8 cellular contexts compared by ENCODE assay signal in the genomic region with DNA sequence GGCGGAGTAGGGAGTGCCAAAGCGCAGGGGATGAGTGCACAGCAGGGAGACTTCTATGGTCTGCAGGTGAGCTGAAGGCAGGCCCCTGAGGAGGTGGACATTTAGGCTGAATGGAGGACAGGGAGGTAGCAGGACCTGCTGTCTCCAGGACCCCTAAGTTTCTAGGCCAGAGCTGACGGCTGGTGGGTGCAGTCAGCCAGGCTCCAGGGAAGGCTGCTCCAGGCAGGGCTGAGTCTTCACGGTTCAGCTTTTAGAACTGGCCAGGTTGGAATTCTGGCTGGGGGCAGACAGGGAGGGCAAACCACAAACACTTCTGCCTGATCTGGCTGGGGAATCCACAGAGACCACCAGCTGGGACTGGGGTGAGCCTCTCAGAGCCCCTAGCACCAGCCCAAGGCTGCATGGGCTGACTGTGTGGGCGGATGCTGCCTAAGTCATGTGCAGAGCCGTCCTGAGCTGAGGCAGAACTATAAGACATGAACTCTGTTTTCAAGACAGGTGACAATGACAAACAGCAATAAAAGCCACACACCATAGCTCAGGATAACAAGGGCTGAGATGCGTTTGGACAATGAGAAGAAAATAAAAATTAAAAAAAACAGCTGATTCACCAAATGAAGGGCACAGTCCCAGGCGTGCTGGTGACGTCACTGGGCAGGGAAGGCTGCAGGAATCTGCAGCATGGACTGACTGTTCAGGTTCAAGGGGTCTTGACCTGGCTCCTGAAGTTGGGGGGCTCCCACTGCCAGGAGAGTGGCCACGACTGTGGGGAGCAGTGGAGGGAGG. TPM values are rescaled to one million over a fixed set of nuclear protein-coding genes. Genes with fewer than 3 reads are reported as not detected.
A peak's percentile ranks its signal among the peaks of the same experiment; 100 is the strongest.
DNase-seq lines count a peak whose midpoint lies in the region; ATAC-seq and TF ChIP-seq lines count a peak whose summit lies in the region.

No MANE protein-coding gene starts in this region.

- no peaks in the 10 kb centered on the region for H3K36me3 ChIP-seq in cardiac muscle cell
- H3K36me3 ChIP-seq in brain microvascular endothelial cell (replicated peaks), result no peaks in the 10 kb centered on the region
- no peaks in the 10 kb centered on the region for H3K36me3 ChIP-seq in liver (ENCODE audit: control insufficient read depth in 4 of 4, insufficient read depth in 3 of 4, low read depth in 1 of 4, low read length in 3 of 4)
- no peaks in the 10 kb centered on the region for H3K36me3 ChIP-seq in thymus (ENCODE audit: control insufficient read depth, insufficient read depth)
- H3K36me3 ChIP-seq in H7 (replicated peaks; ENCODE audit: control insufficient read depth, insufficient read depth, low read length), result no peaks in the 10 kb centered on the region

- no peak for ATAC-seq in HG03025 (IDR thresholded peaks at IDR 0.05; ENCODE audit: low FRiP score, unreplicated experiment)

- in situ Hi-C loops in brain microvascular endothelial cell (cut with HindIII; ENCODE audit: low pct_ligation_motif_present, low sequenced_read_pairs), result no loop called here

- H3K9me3 ChIP-seq in cardiac muscle cell (ENCODE audit: low read depth) (no peaks in the 10 kb centered on the region), liver (ENCODE audit: control insufficient read depth in 4 of 4, low read length in 3 of 4) (no peaks in the 10 kb centered on the region), thymus (ENCODE audit: control insufficient read depth) (no peaks in the 10 kb centered on the region)

- intact Hi-C loops in cardiac septum (cut with DNase I), result no loop called here

- peaks cover 70% of the 10 kb centered on the region for H3K4me1 ChIP-seq in cardiac muscle cell (ENCODE audit: low read depth)
- peaks cover 12 to 49% (median 26%) of the 10 kb centered on the region in 4 donors for H3K4me1 ChIP-seq in liver (ENCODE audit: control insufficient read depth in 4 of 4, insufficient read depth in 4 of 4, low read length in 3 of 4)
- H3K4me1 ChIP-seq in thymus (ENCODE audit: control insufficient read depth, insufficient read depth, low read length), result peaks cover 21% of the 10 kb centered on the region

- H3K4me3 ChIP-seq in cardiac muscle cell (no peak overlapping the region), brain microvascular endothelial cell (ENCODE audit: low read depth, low read length) (peak overlapping the region; percentile 3), liver (ENCODE audit: low read depth in 1 of 3, low read length in 3 of 3) (no peak overlapping the region), thymus (ENCODE audit: low read length) (no peak overlapping the region), H7 (ENCODE audit: insufficient read depth, low read depth, low read length) (no peak overlapping the region)

- H3K9ac ChIP-seq in liver (ENCODE audit: low read depth in 1 of 2, low read length in 2 of 2), result peak overlapping the region; percentile 4 to 10

- H3K27ac ChIP-seq in cardiac muscle cell (peak overlapping the region; percentile 100), brain microvascular endothelial cell (peak overlapping the region; percentile 99), liver (ENCODE audit: low read depth in 1 of 2, low read length in 2 of 2) (peak overlapping the region; percentile 89 to 97), thymus (ENCODE audit: low read depth) (peak overlapping the region; percentile 75)

- H3K27me3 ChIP-seq in cardiac muscle cell (no peaks in the 10 kb centered on the region), brain microvascular endothelial cell (replicated peaks) (no peaks in the 10 kb centered on the region), liver (ENCODE audit: control insufficient read depth in 4 of 4, insufficient read depth in 4 of 4, low read length in 3 of 4) (no peaks in the 10 kb centered on the region), thymus (ENCODE audit: control insufficient read depth, insufficient read depth) (no peaks in the 10 kb centered on the region), H7 (ENCODE audit: control insufficient read depth, insufficient read depth, low read length) (no peaks in the 10 kb centered on the region)

- TF ChIP-seq CTCF in cardiac muscle cell (IDR thresholded peaks at IDR 0.05; ENCODE audit: low read depth, low read length) (no peak), brain microvascular endothelial cell (IDR thresholded peaks at IDR 0.05; ENCODE audit: low read depth, low read length, missing control alignments) (no peak), liver (IDR thresholded peaks at IDR 0.05; ENCODE audit: low read depth, low read length, missing input control) (no peak)

- TF ChIP-seq RAD21 in liver (IDR thresholded peaks at IDR 0.05), result no peak

- DNase-seq in cardiac muscle cell (ENCODE audit: low read depth in 1 of 2, low spot score in 1 of 2) (peak in 1 of 2 donors; percentile 57), cardiac septum (ENCODE audit: low spot score) (no peak), brain microvascular endothelial cell (peak; percentile 68), H7 (no peak), GM19238 (ENCODE audit: insufficient read length, low spot score) (no peak)

- WGBS in liver, result 74% methylated on average over 10 of the region's 10 CpGs
- 79% methylated on average over 10 of the region's 10 CpGs for WGBS in thymus

TF ChIP-seq in liver, 16 proteins besides CTCF, POLR2A, EP300 and RAD21:
- TF ChIP-seq JUND (IDR thresholded peaks at IDR 0.05), result no peak
- TF ChIP-seq, protein P1, sequence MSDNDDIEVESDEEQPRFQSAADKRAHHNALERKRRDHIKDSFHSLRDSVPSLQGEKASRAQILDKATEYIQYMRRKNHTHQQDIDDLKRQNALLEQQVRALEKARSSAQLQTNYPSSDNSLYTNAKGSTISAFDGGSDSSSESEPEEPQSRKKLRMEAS (IDR thresholded peaks at IDR 0.05), result no peak
- no peak for TF ChIP-seq FOXA2 (IDR thresholded peaks at IDR 0.05)
- TF ChIP-seq SP1 (IDR thresholded peaks at IDR 0.05), result no peak
- no peak for TF ChIP-seq HNF4G (IDR thresholded peaks at IDR 0.05)
- no peak for TF ChIP-seq HNF4A (conservative IDR thresholded peaks at IDR 0.05)
- TF ChIP-seq, protein P2, sequence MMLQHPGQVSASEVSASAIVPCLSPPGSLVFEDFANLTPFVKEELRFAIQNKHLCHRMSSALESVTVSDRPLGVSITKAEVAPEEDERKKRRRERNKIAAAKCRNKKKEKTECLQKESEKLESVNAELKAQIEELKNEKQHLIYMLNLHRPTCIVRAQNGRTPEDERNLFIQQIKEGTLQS (IDR thresholded peaks at IDR 0.05), result no peak
- TF ChIP-seq RXRA (IDR thresholded peaks at IDR 0.05), result no peak
- no peak for TF ChIP-seq EGR1 (IDR thresholded peaks at IDR 0.05; ENCODE audit: low read depth in 2 of 2)

RNA-seq across cellular contexts. Expression of a gene that starts 10.4 kb away (rescaled TPM):
- 3,311 and 7,439 TPM in 2 replicates for total RNA-seq in cardiac muscle cell
- 16,838 and 18,899 TPM in 2 replicates for polyA plus RNA-seq in cardiac muscle cell
- total RNA-seq in cardiac septum, result 9,850 TPM
- 1,000 to 10,000 TPM; 3,688 to 8,306 TPM for total RNA-seq in liver
- polyA plus RNA-seq in liver, result 1,000 to 10,000 TPM in 1 of 2 donors, 10 to 100 TPM in 1; 11.9 to 3,868 TPM
- polyA plus RNA-seq in thymus, result 682 TPM
- 456 and 1,088 TPM in 2 replicates for total RNA-seq in H7 (2014; rRNA removed; shearing (Covaris generic))

RNA-seq across cellular contexts. Expression of a gene that starts 36.4 kb away (rescaled TPM):
- total RNA-seq in cardiac muscle cell (157 and 168 TPM in 2 replicates), cardiac septum (60.2 TPM), liver (10 to 100 TPM; 33.7 to 59.5 TPM)
- polyA plus RNA-seq in cardiac muscle cell (139 and 146 TPM in 2 replicates), liver (10 to 100 TPM; 45.6 to 62.0 TPM), thymus (68.1 TPM)
- total RNA-seq in H7 (2014; rRNA removed; shearing (Covaris generic)), result 70.0 and 72.3 TPM in 2 replicates
